In the genomic region with DNA sequence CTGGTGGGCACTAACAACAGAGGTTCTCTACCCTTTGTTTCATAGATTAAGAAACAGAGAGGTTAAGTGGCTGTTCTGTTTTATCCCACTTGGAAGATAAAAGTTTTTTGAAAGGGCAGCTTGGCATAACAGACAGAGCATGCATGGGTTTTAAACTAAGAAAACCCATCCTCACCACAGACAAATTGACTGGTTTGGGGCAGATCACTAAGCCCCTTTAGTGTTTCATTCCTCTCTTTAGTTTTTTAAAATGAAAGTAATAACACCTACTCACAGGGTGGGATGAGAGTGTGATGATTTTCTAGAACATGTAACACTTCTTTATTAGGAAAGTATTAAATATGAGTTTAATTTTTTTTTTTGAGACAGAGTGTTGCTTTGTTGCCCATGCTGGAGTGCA, we compare ENCODE assay signal across 1 cellular context.
TF ChIP-seq lines count a peak whose summit lies in the region.

No MANE protein-coding gene starts in this region.

TF ChIP-seq in H1, 55 proteins besides CTCF, POLR2A, EP300 and RAD21:
- TF ChIP-seq RFX5 (IDR thresholded peaks at IDR 0.05; ENCODE audit: borderline replicate concordance, low read depth, low read length): no peak
- no peak for TF ChIP-seq SUZ12 (IDR thresholded peaks at IDR 0.05; ENCODE audit: low read length)
- no peak for TF ChIP-seq SIRT6 (IDR thresholded peaks at IDR 0.05; ENCODE audit: low read length)
- no peak for TF ChIP-seq MAFK (IDR thresholded peaks at IDR 0.05; ENCODE audit: low read depth, low read length)
- no peak for TF ChIP-seq GTF2F1 (IDR thresholded peaks at IDR 0.05; ENCODE audit: borderline replicate concordance, low read depth, low read length)
- no peak for TF ChIP-seq BRCA1 (IDR thresholded peaks at IDR 0.05; ENCODE audit: low read depth, low read length)
- TF ChIP-seq CREB1 (IDR thresholded peaks at IDR 0.05): no peak
- no peak for TF ChIP-seq CHD7 (IDR thresholded peaks at IDR 0.05; ENCODE audit: insufficient replicate concordance, low read length)
- no peak for TF ChIP-seq EZH2 (IDR thresholded peaks at IDR 0.05; ENCODE audit: low read depth, low read length, severe bottlenecking)
- no peak for TF ChIP-seq SAP30 (IDR thresholded peaks at IDR 0.05; ENCODE audit: insufficient read depth, insufficient replicate concordance, low read length)
- TF ChIP-seq FOSL1 (IDR thresholded peaks at IDR 0.05; ENCODE audit: insufficient read depth, low read depth, low read length): no peak
- no peak for TF ChIP-seq RXRA (IDR thresholded peaks at IDR 0.05; ENCODE audit: insufficient read depth, low read depth, low read length)
- TF ChIP-seq ASH2L (IDR thresholded peaks at IDR 0.05; ENCODE audit: low read length): no peak
- TF ChIP-seq POLR2AphosphoS5 (IDR thresholded peaks at IDR 0.05; ENCODE audit: low read depth, low read length): no peak
- TF ChIP-seq POU5F1 (IDR thresholded peaks at IDR 0.05; ENCODE audit: low read depth, low read length): no peak
- TF ChIP-seq SP4 (IDR thresholded peaks at IDR 0.05; ENCODE audit: low read length): no peak
- no peak for TF ChIP-seq SP2 (IDR thresholded peaks at IDR 0.05; ENCODE audit: low read length)
- no peak for TF ChIP-seq EGR1 (IDR thresholded peaks at IDR 0.05; ENCODE audit: borderline replicate concordance, low read depth, low read length)
